ENCODE assay signal across 21 cellular contexts in the genomic region with DNA sequence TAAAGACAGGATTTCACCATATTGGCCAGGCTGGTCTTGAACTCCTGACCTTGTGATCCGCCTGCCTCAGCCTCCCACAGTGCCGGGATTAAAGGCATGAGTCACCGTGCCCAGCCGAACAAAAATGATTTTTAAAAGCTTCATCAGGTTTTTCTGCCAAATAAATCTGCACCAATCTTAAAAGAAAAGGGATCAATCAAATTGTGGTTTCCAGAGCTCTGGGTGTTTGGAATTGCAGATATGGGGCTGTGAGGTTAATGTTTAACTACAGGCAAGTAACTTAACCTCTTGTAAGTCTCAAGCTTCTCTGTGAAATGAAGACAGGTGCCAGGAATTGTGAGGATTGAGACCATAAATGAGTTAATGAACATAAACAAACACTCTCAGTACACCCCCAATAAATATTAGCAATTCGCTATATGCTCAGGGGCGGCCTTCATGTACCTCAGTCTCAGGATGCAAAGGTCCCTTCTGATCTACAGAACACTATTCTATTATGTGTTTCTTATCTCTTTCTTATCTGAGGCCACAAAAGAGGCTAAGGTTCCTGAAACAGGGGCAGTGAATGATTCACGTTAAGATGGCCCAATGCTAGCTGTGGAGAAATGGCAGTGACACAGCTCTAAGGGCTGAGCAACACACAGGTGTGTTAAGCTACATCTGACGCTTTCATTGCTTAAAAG. TPM values are rescaled to one million over a fixed set of nuclear protein-coding genes. Genes with fewer than 3 reads are reported as not detected.
DNase-seq lines count a peak whose midpoint lies in the region; ATAC-seq, FAIRE-seq and TF ChIP-seq lines count a peak whose summit lies in the region.
"Had no signal": no experiment of that assay in that cellular context is flagged by ENCODE, and none has a peak within 500 bp of the region (broad histone marks: within the 10 kb centered on the region; RNA-seq: fewer than 3 reads in every experiment).

No MANE protein-coding gene starts in this region.

- TF ChIP-seq EP300 in A549 (IDR thresholded peaks at IDR 0.05) = no peak

- no peak for FAIRE-seq in A549 (lab: Jason Lieb, UNC)
- FAIRE-seq: G401.6, GM12892 had no signal

- DNase-seq in A549 (ENCODE audit: low read depth in 1 of 2, low spot score in 1 of 2) = no peak
- DNase-seq in LoVo (ENCODE audit: low spot score) = peak; percentile 72
- DNase-seq in choroid plexus epithelial cell (ENCODE audit: low read depth) = peak; percentile 30
- DNase-seq in activated CD4-positive, CD25-positive, alpha-beta regulatory T cell treated with anti-CD3 and anti-CD28 coated beads, Interleukin-2, amount 50 U/mL, for 72 hours = no peak
- DNase-seq: activated CD4-positive, alpha-beta memory T cell treated with anti-CD3 and anti-CD28 coated beads for 36 hours; activated T-cell treated with anti-CD3 and anti-CD28 coated beads, Interleukin-2, amount 50 U/mL, for 72 hours; caudate nucleus; COR-L47; effector memory CD8-positive, alpha-beta T cell; IMR-90; NCI-H1092; NCI-H2171; NCI-H82; retina had no signal

- H3K4me1 ChIP-seq in A549 = peaks cover 11% of the 10 kb centered on the region; the same call in 2 of the 3 replicates
- peaks cover 16 to 66% (median 59%) of the 10 kb centered on the region in 4 donors for H3K4me1 ChIP-seq in liver (ENCODE audit: control insufficient read depth in 4 of 4, insufficient read depth in 4 of 4, low read length in 3 of 4)

- TF ChIP-seq CTCF in A549 (IDR thresholded peaks at IDR 0.05) (no peak), choroid plexus epithelial cell (conservative IDR thresholded peaks at IDR 0.05; ENCODE audit: low read depth, low read length) (no peak), liver (IDR thresholded peaks at IDR 0.05; ENCODE audit: low read depth, low read length, missing input control) (no peak)

- CTCF ChIA-PET in A549 (lab: Yijun Ruan, JAX) = interaction anchor here (1.2 to 2.6 kb wide), 3 partner anchors 8 to 23 kb away, joined by 3 to 7 read pairs (median 5); no protein-coding TSS in a partner anchor

- H3K36me3 ChIP-seq in liver (ENCODE audit: control insufficient read depth in 4 of 4, insufficient read depth in 3 of 4, low read depth in 1 of 4, low read length in 3 of 4) = peaks cover 0 to 16% (median 4%) of the 10 kb centered on the region in 4 donors

- H3K9ac ChIP-seq in liver (ENCODE audit: low read depth in 1 of 2, low read length in 2 of 2) = no peak overlapping the region

- POLR2A ChIA-PET in A549 (lab: Yijun Ruan, JAX) = no interaction called here

- 74% methylated on average over 8 of the region's 8 CpGs for WGBS in A549 (ENCODE audit: missing lambda C conversion rate)
- 36% methylated on average over 8 of the region's 8 CpGs for WGBS in liver

- H3K27me3 ChIP-seq in liver (ENCODE audit: control insufficient read depth in 4 of 4, insufficient read depth in 4 of 4, low read length in 3 of 4) = no peaks in the 10 kb centered on the region

- H3K9me3 ChIP-seq in A549 (no peaks in the 10 kb centered on the region), liver (ENCODE audit: control insufficient read depth in 4 of 4, low read length in 3 of 4) (no peaks in the 10 kb centered on the region)
- H3K9me3 ChIP-seq: HAP-1 had no signal

- no peak for TF ChIP-seq POLR2A in A549 (IDR thresholded peaks at IDR 0.05; ENCODE audit: low read length)

- H3K4me2 ChIP-seq in A549 = peak overlapping the region; percentile 31; the same call in 2 of the 3 replicates

- ATAC-seq in A549 (peak; percentile 19 to 46; a peak in 4 of 6 replicates), HG03565 (IDR thresholded peaks at IDR 0.05; ENCODE audit: unreplicated experiment) (no peak), HG03457 (IDR thresholded peaks at IDR 0.05; ENCODE audit: unreplicated experiment) (no peak), GM21529 (IDR thresholded peaks at IDR 0.05; ENCODE audit: unreplicated experiment) (no peak)
- ATAC-seq: activated T-cell treated with anti-CD3 and anti-CD28 coated beads, Interleukin-2, amount 50 U/mL, for 72 hours; effector memory CD8-positive, alpha-beta T cell had no signal

- no peak for TF ChIP-seq RAD21 in A549 (conservative IDR thresholded peaks at IDR 0.05 in 1 of 2, IDR thresholded peaks at IDR 0.05 in 1 of 2)
- no peak for TF ChIP-seq RAD21 in liver (IDR thresholded peaks at IDR 0.05)

- H3K4me3 ChIP-seq in A549 (no peak overlapping the region), choroid plexus epithelial cell (ENCODE audit: low read depth, low read length) (no peak overlapping the region), liver (ENCODE audit: low read depth in 1 of 3, low read length in 3 of 3) (no peak overlapping the region)
- H3K4me3 ChIP-seq: HAP-1 had no signal

- H3K27ac ChIP-seq in A549 (peak overlapping the region in 1 of 2 experiments; percentile 37; a peak in 1 of 6 replicates), liver (ENCODE audit: low read depth in 1 of 2, low read length in 2 of 2) (peak overlapping the region; percentile 53 to 77)

TF ChIP-seq in A549, 52 proteins besides CTCF, POLR2A, EP300 and RAD21:
- TF ChIP-seq, protein P1, sequence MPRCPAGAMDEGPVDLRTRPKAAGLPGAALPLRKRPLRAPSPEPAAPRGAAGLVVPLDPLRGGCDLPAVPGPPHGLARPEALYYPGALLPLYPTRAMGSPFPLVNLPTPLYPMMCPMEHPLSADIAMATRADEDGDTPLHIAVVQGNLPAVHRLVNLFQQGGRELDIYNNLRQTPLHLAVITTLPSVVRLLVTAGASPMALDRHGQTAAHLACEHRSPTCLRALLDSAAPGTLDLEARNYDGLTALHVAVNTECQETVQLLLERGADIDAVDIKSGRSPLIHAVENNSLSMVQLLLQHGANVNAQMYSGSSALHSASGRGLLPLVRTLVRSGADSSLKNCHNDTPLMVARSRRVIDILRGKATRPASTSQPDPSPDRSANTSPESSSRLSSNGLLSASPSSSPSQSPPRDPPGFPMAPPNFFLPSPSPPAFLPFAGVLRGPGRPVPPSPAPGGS (IDR thresholded peaks at IDR 0.05) = no peak
- TF ChIP-seq POLR2AphosphoS2 (conservative IDR thresholded peaks at IDR 0.05; ENCODE audit: low read length) (no peak), RARB (CRISPR knock-in tag; IDR thresholded peaks at IDR 0.05) (no peak), HEYL (CRISPR knock-in tag; IDR thresholded peaks at IDR 0.05) (no peak), FOSL2 (IDR thresholded peaks at IDR 0.05) (no peak), FOSL2 (CRISPR knock-in tag; IDR thresholded peaks at IDR 0.05) (0 out of 2 replicates have a peak, but pooled peaks have one; percentile 20)

TF ChIP-seq in liver, 16 proteins besides CTCF, POLR2A, EP300 and RAD21:
- TF ChIP-seq EGR1 (IDR thresholded peaks at IDR 0.05; ENCODE audit: low read depth in 2 of 2) (no peak), JUND (IDR thresholded peaks at IDR 0.05) (peak; percentile 85 to 88), GABPA (IDR thresholded peaks at IDR 0.05 in 1 of 2, conservative IDR thresholded peaks at IDR 0.05 in 1 of 2) (no peak), NR2F2 (IDR thresholded peaks at IDR 0.05) (no peak), RXRA (IDR thresholded peaks at IDR 0.05) (peak in 1 of 2 donors; percentile 35)
- TF ChIP-seq, protein P2, sequence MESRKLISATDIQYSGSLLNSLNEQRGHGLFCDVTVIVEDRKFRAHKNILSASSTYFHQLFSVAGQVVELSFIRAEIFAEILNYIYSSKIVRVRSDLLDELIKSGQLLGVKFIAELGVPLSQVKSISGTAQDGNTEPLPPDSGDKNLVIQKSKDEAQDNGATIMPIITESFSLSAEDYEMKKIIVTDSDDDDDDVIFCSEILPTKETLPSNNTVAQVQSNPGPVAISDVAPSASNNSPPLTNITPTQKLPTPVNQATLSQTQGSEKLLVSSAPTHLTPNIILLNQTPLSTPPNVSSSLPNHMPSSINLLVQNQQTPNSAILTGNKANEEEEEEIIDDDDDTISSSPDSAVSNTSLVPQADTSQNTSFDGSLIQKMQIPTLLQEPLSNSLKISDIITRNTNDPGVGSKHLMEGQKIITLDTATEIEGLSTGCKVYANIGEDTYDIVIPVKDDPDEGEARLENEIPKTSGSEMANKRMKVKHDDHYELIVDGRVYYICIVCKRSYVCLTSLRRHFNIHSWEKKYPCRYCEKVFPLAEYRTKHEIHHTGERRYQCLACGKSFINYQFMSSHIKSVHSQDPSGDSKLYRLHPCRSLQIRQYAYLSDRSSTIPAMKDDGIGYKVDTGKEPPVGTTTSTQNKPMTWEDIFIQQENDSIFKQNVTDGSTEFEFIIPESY (IDR thresholded peaks at IDR 0.05) = no peak
- TF ChIP-seq, protein P3, sequence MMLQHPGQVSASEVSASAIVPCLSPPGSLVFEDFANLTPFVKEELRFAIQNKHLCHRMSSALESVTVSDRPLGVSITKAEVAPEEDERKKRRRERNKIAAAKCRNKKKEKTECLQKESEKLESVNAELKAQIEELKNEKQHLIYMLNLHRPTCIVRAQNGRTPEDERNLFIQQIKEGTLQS (IDR thresholded peaks at IDR 0.05) = peak; percentile 37
TF ChIP-seq in liver: peak in this region for 3.

RNA-seq across cellular contexts. Expression of a gene that starts 7.1 kb away (rescaled TPM):
- polyA plus RNA-seq in A549 (2011; rRNA removed) (58.5 and 62.7 TPM in 2 replicates), A549 (2017; fragmentation: RNase III; extraction: RNeasy Plus Mini Kit Qiagen cat#74134 plus additional on column Dnase treatment) (43.4 to 45.3 TPM (median 44.1 TPM) in 3 replicates), liver (10 to 100 TPM; 14.7 to 20.1 TPM)
- 14.4 and 17.2 TPM in 2 replicates for polyA plus RNA-seq in A549 (2012; cell fraction: cytosol; rRNA removed)
- polyA plus RNA-seq in A549 (2012; cell fraction: nucleus; rRNA removed) = 9.9 and 15.8 TPM in 2 replicates
- polyA minus RNA-seq in A549 (2011; rRNA and poly(A)+ RNA removed) = 32.4 and 36.8 TPM in 2 replicates
- 10 to 100 TPM; 25.3 to 32.0 TPM for total RNA-seq in liver

Comparison
In these comparisons a context has a peak if more than half of its experiments do, and no peak if none do; other contexts are left out.
1. ATAC-seq: peak in A549 (2 of 2); none in HG03565 (single experiment), HG03457 (single experiment) and GM21529 (single experiment).
2. DNase-seq: peak in LoVo (single experiment) and choroid plexus epithelial cell (single experiment); none in A549 (0 of 2) and activated CD4-positive, CD25-positive, alpha-beta regulatory T cell treated with anti-CD3 and anti-CD28 coated beads, Interleukin-2, amount 50 U/mL, for 72 hours (single experiment).